Comparison of ENCODE assay signal across 15 cellular contexts in the genomic region with DNA sequence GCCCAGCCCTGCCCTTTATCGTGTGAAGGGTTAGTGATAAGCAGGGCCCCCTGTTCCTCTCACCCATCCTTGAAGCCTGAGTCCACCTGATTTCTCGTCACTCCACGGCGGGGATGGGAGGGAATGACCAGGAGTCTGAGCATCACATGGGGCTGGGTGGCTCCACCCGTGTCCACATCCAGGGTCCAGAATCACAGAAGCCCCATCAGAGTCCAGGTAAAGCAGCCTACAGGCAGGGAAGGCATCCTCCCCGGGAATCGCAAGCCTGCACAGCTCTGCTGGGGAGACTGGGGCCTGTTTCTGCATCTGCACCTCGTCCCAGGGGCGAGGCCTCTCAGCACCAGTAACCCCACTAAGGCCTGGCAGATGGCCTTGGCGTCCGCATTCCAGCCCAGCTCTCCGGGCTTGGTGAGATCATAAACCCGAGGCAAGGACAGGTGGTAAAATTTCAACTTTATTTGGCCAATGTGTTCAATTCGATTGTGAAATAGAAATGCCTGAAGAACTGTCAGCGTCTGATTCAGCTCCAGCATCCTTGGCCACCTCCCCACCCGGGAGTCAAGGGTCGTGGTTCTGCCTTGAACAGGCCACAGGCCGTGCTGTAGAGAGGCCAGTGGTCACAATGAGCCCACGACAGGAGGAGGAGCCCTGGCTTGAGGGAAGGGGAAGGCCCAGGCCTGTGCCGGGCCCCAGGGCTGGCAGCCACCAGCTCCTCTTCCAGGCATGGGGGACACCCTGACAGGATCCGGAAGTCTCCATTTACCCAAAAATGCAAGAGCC. TPM values are rescaled to one million over a fixed set of nuclear protein-coding genes. Genes with fewer than 3 reads are reported as not detected.
DNase-seq lines count a peak whose midpoint lies in the region; ATAC-seq, FAIRE-seq and TF ChIP-seq lines count a peak whose summit lies in the region.
"Had no signal": no experiment of that assay in that cellular context is flagged by ENCODE, and none has a peak within 500 bp of the region (broad histone marks: within the 10 kb centered on the region; RNA-seq: fewer than 3 reads in every experiment).

No MANE protein-coding gene starts in this region.

- H3K4me3 ChIP-seq in A549 (no peak overlapping the region), HL-60 (replicated peaks; ENCODE audit: insufficient read depth, low read length) (no peak overlapping the region), mammary epithelial cell (replicated peaks in 1 of 3; ENCODE audit: insufficient read depth in 1 of 3, low read depth in 2 of 3, low read length in 3 of 3) (no peak overlapping the region), mucosa of descending colon (no peak overlapping the region)
- H3K4me3 ChIP-seq: SJCRH30 had no signal

- in situ Hi-C loops in mammary epithelial cell (cut with MboI; ENCODE audit: low sequenced_read_pairs in 2 of 2) = no loop called here

- no peaks in the 10 kb centered on the region for H4K20me1 ChIP-seq in mammary epithelial cell (ENCODE audit: insufficient read depth, low read length)

- H3K4me2 ChIP-seq in A549 (no peak overlapping the region), mammary epithelial cell (ENCODE audit: insufficient read depth, low read depth, low read length) (no peak overlapping the region)

- ATAC-seq in A549 (peak in 1 of 2 experiments; percentile 2; a peak in 1 of 6 replicates), mucosa of descending colon (peak; percentile 37)

- TF ChIP-seq CTCF in A549 (IDR thresholded peaks at IDR 0.05) (no peak), HL-60 (IDR thresholded peaks at IDR 0.05; ENCODE audit: insufficient read depth, low read length) (no peak), mammary epithelial cell (conservative IDR thresholded peaks at IDR 0.05 in 1 of 2, IDR thresholded peaks at IDR 0.05 in 1 of 2; ENCODE audit: extremely low read depth in 1 of 2, insufficient read depth in 1 of 2, low read depth in 1 of 2, low read length in 2 of 2) (no peak), mucosa of descending colon (IDR thresholded peaks at IDR 0.05) (no peak)

- intact Hi-C loops in mammary epithelial cell (cut with micrococcal nuclease) = no loop called here
- intact Hi-C loops in mucosa of descending colon (cut with DNase I, micrococcal nuclease) = no loop called here

- TF ChIP-seq RAD21 in A549 (conservative IDR thresholded peaks at IDR 0.05 in 1 of 2, IDR thresholded peaks at IDR 0.05 in 1 of 2) = no peak

- no peak for FAIRE-seq in A549 (lab: Jason Lieb, UNC)

- DNase-seq in A549 (ENCODE audit: low read depth in 1 of 2, low spot score in 1 of 2) = no peak
- DNase-seq in HL-60 (ENCODE audit: low read depth in 1 of 2, low spot score in 1 of 2) = peak in 1 of 2 experiments; percentile 66
- peak; percentile 48 for DNase-seq in mammary epithelial cell
- DNase-seq in mucosa of descending colon = no peak
- DNase-seq in DMS79 treated with DMSO at 0.1 percent for 48 hours (lab: John Stamatoyannopoulos, UW) = no peak
- no peak for DNase-seq in dedifferentiated amniotic fluid mesenchymal stem cell (ENCODE audit: extremely low spot score)
- no peak for DNase-seq in T-helper 9 cell
- no peak for DNase-seq in NCI-H2227 treated with DMSO at 0.1 percent for 48 hours (lab: John Stamatoyannopoulos, UW)
- DNase-seq: glutamatergic neuron, HFFc6, NCI-H1930, NCI-H82, nephron progenitor cell, SJCRH30 had no signal

- CTCF ChIA-PET in A549 (lab: Yijun Ruan, JAX) (interaction anchor here (1.1 to 6.0 kb wide), 7 partner anchors 9 to 116 kb away, joined by 3 to 32 read pairs (median 3); partner anchors contain the start of gene PPP1R27), mammary epithelial cell (lab: Charles Lee; ENCODE audit: low non-redundant PET) (no interaction called here)

- H3K36me3 ChIP-seq in mammary epithelial cell (ENCODE audit: insufficient read depth, low read length) = peaks cover 24% of the 10 kb centered on the region
- H3K36me3 ChIP-seq in mucosa of descending colon (ENCODE audit: low read depth) = peaks cover 20% of the 10 kb centered on the region

- 81% methylated on average over 21 of the region's 21 CpGs for WGBS in A549 (ENCODE audit: missing lambda C conversion rate)
- 38% methylated on average over 20 of the region's 21 CpGs for WGBS in mammary epithelial cell (ENCODE audit: low coverage, missing lambda C conversion rate)

- no peak overlapping the region for H2AFZ ChIP-seq in mammary epithelial cell (ENCODE audit: low read depth, low read length)

- H3K9ac ChIP-seq in mammary epithelial cell (ENCODE audit: insufficient read depth, low read length) = no peak overlapping the region

- no peak for TF ChIP-seq POLR2A in A549 (IDR thresholded peaks at IDR 0.05; ENCODE audit: low read length)

- H3K4me1 ChIP-seq in A549 (no peaks in the 10 kb centered on the region), mammary epithelial cell (ENCODE audit: insufficient read depth, low read length) (peaks cover 35% of the 10 kb centered on the region), mucosa of descending colon (ENCODE audit: low read depth) (no peaks in the 10 kb centered on the region)

- POLR2A ChIA-PET in A549 (lab: Yijun Ruan, JAX) = interaction anchor here (2.0 to 2.3 kb wide), 2 partner anchors 10 to 18 kb away, joined by 5 to 12 read pairs; partner anchors contain the start of genes MCRIP1 and P4HB

- H3K9me3 ChIP-seq in A549 (no peaks in the 10 kb centered on the region), mammary epithelial cell (replicated peaks; ENCODE audit: insufficient read depth, low read length) (no peaks in the 10 kb centered on the region), mucosa of descending colon (no peaks in the 10 kb centered on the region)
- H3K9me3 ChIP-seq: SJCRH30 had no signal

- peaks cover 28% of the 10 kb centered on the region for H3K79me2 ChIP-seq in mammary epithelial cell (ENCODE audit: insufficient read depth, low read length)

- BruUV-seq in mammary epithelial cell (replicated peaks; lab: Mats Ljungman, UMichigan) = no TSS peak

- H3K27ac ChIP-seq in A549 (no peak overlapping the region), HL-60 (replicated peaks) (peak overlapping the region; percentile 97), mammary epithelial cell (ENCODE audit: insufficient read depth, low read depth, low read length) (no peak overlapping the region)
- H3K27ac ChIP-seq: SJCRH30 had no signal

- no peak for TF ChIP-seq EP300 in A549 (IDR thresholded peaks at IDR 0.05)

- H3K27me3 ChIP-seq in HL-60 (ENCODE audit: insufficient read depth, poor library complexity, severe bottlenecking) (no peaks in the 10 kb centered on the region), mammary epithelial cell (ENCODE audit: insufficient read depth, low read length) (no peaks in the 10 kb centered on the region)
- H3K27me3 ChIP-seq: SJCRH30 had no signal

- dilution Hi-C loops in mammary epithelial cell (cut with HindIII; ENCODE audit: low sequenced_read_pairs) = loop anchor here (5.0 kb wide), 3 partner anchors 69 to 161 kb away; partner anchors contain the start of genes ARL16, HGS and PCYT2

TF ChIP-seq in A549, 52 proteins besides CTCF, POLR2A, EP300 and RAD21 (continues in another document):
- TF ChIP-seq KDM5A (IDR thresholded peaks at IDR 0.05) = no peak
- no peak for TF ChIP-seq HEYL (CRISPR knock-in tag; IDR thresholded peaks at IDR 0.05)

RNA-seq across cellular contexts. Expression of gene PPP1R27, which starts 8.1 kb away (rescaled TPM):
- polyA plus RNA-seq in A549 (2011; rRNA removed) (not detected in 2 replicates), A549 (2017; fragmentation: RNase III; extraction: RNeasy Plus Mini Kit Qiagen cat#74134 plus additional on column Dnase treatment) (0.09 TPM in 1 of 3 replicates, not detected in the others), mammary epithelial cell (0.09 TPM)
- polyA plus RNA-seq in A549 (2012; cell fraction: cytosol; rRNA removed) = 0.30 and 0.39 TPM in 2 replicates
- polyA plus RNA-seq in A549 (2012; cell fraction: nucleus; rRNA removed) = 0.43 and 0.86 TPM in 2 replicates
- polyA minus RNA-seq in A549 (2011; rRNA and poly(A)+ RNA removed) = not detected in 2 replicates
- total RNA-seq in mammary epithelial cell (1 to 10 TPM in 1 of 2 donors, not detected in 1; 1.5 TPM), mucosa of descending colon (under 1 TPM in 2 of 3 donors, not detected in 1; 0.52 to 0.84 TPM)
- polyA minus RNA-seq in mammary epithelial cell = not detected
- total RNA-seq: dermis microvascular lymphatic vessel endothelial cell, HFFc6, SJCRH30 had no signal

RNA-seq across cellular contexts. Expression of gene MCRIP1, which starts 9.8 kb away (rescaled TPM):
- 30.9 and 32.0 TPM in 2 replicates for polyA plus RNA-seq in A549 (2011; rRNA removed)
- polyA plus RNA-seq in A549 (2012; cell fraction: cytosol; rRNA removed) = 87.2 and 126 TPM in 2 replicates
- polyA plus RNA-seq in A549 (2012; cell fraction: nucleus; rRNA removed) = 108 and 113 TPM in 2 replicates
- polyA plus RNA-seq in A549 (2017; fragmentation: RNase III; extraction: RNeasy Plus Mini Kit Qiagen cat#74134 plus additional on column Dnase treatment) = 43.9 to 51.0 TPM (median 45.1 TPM) in 3 replicates
- 8.6 and 12.1 TPM in 2 replicates for polyA minus RNA-seq in A549 (2011; rRNA and poly(A)+ RNA removed)
- total RNA-seq in mammary epithelial cell = 10 to 100 TPM; 36.0 to 38.9 TPM
- 28.2 TPM for polyA plus RNA-seq in mammary epithelial cell
- polyA minus RNA-seq in mammary epithelial cell = 13.6 TPM
- 10 to 100 TPM; 21.2 to 80.2 (median 38.7) TPM for total RNA-seq in mucosa of descending colon

RNA-seq across cellular contexts. Expression of gene P4HB, which starts 17.4 kb away (rescaled TPM):
- 102 and 285 TPM in 2 replicates for polyA plus RNA-seq in A549 (2011; rRNA removed)
- 93.4 and 125 TPM in 2 replicates for polyA plus RNA-seq in A549 (2012; cell fraction: cytosol; rRNA removed)
- 245 and 308 TPM in 2 replicates for polyA plus RNA-seq in A549 (2012; cell fraction: nucleus; rRNA removed)
- 606 to 622 TPM (median 607 TPM) in 3 replicates for polyA plus RNA-seq in A549 (2017; fragmentation: RNase III; extraction: RNeasy Plus Mini Kit Qiagen cat#74134 plus additional on column Dnase treatment)
- polyA minus RNA-seq in A549 (2011; rRNA and poly(A)+ RNA removed) = 213 and 224 TPM in 2 replicates
- total RNA-seq in mammary epithelial cell = 100 to 1,000 TPM; 827 to 995 TPM
- 57.2 TPM for polyA plus RNA-seq in mammary epithelial cell
- 772 TPM for polyA minus RNA-seq in mammary epithelial cell
- 100 to 1,000 TPM; 354 to 727 (median 491) TPM for total RNA-seq in mucosa of descending colon

RNA-seq across cellular contexts. Expression of gene ARHGDIA, which starts 28.2 kb away (rescaled TPM):
- polyA plus RNA-seq in A549 (2011; rRNA removed) (44.3 and 64.0 TPM in 2 replicates), A549 (2017; fragmentation: RNase III; extraction: RNeasy Plus Mini Kit Qiagen cat#74134 plus additional on column Dnase treatment) (497 to 567 TPM (median 503 TPM) in 3 replicates), mammary epithelial cell (278 TPM)
- 289 and 364 TPM in 2 replicates for polyA plus RNA-seq in A549 (2012; cell fraction: cytosol; rRNA removed)
- 444 and 691 TPM in 2 replicates for polyA plus RNA-seq in A549 (2012; cell fraction: nucleus; rRNA removed)
- polyA minus RNA-seq in A549 (2011; rRNA and poly(A)+ RNA removed) = 45.3 and 70.2 TPM in 2 replicates
- total RNA-seq in mammary epithelial cell (100 to 1,000 TPM; 115 to 549 TPM), mucosa of descending colon (100 to 1,000 TPM; 326 to 473 (median 442) TPM)
- 106 TPM for polyA minus RNA-seq in mammary epithelial cell

RNA-seq across cellular contexts. Expression of gene GCGR, which starts 39.0 kb away (rescaled TPM):
- 0.05 and 0.19 TPM in 2 replicates for polyA plus RNA-seq in A549 (2011; rRNA removed)
- polyA plus RNA-seq in A549 (2012; cell fraction: cytosol; rRNA removed) = 0.33 and 0.53 TPM in 2 replicates
- polyA plus RNA-seq in A549 (2012; cell fraction: nucleus; rRNA removed) = 3.8 and 5.6 TPM in 2 replicates
- polyA plus RNA-seq in A549 (2017; fragmentation: RNase III; extraction: RNeasy Plus Mini Kit Qiagen cat#74134 plus additional on column Dnase treatment) = 0.37 to 0.46 TPM (median 0.45 TPM) in 3 replicates
- polyA minus RNA-seq in A549 (2011; rRNA and poly(A)+ RNA removed) = not detected in 2 replicates
- not detected for total RNA-seq in mammary epithelial cell
- polyA plus RNA-seq in mammary epithelial cell = not detected
- polyA minus RNA-seq in mammary epithelial cell = not detected
- under 1 TPM; 0.22 to 0.98 (median 0.43) TPM for total RNA-seq in mucosa of descending colon
- total RNA-seq: dermis microvascular lymphatic vessel endothelial cell, HFFc6 had no signal
